In genomic region chr3:54056521-54056920, GRCh38 we compare ENCODE assay signal across 12 cellular contexts.
"Had no signal": no experiment of that assay in that cellular context is flagged by ENCODE, and none has a peak within 500 bp of the region (broad histone marks: within the 10 kb centered on the region; RNA-seq: fewer than 3 reads in every experiment).

No MANE protein-coding gene starts in this region.

- H3K4me3 ChIP-seq: cardiac muscle cell, prostate gland, right lobe of liver, smooth muscle cell, upper lobe of right lung had no signal

- H3K36me3 ChIP-seq: cardiac muscle cell, prostate gland, right lobe of liver, upper lobe of right lung had no signal

- ATAC-seq: right lobe of liver; stimulated activated naive CD8-positive, alpha-beta T cell treated with anti-CD3 and anti-CD28 coated beads, Interleukin-15, amount 100 ng/mL, for 72 hours; upper lobe of right lung had no signal

- H3K9me3 ChIP-seq: prostate gland, right lobe of liver, upper lobe of right lung had no signal

- H3K4me1 ChIP-seq: prostate gland, right lobe of liver had no signal

- H3K27me3 ChIP-seq: cardiac muscle cell, right lobe of liver, upper lobe of right lung had no signal

- H3K27ac ChIP-seq: cardiac muscle cell, prostate gland, right lobe of liver, upper lobe of right lung had no signal

- DNase-seq: activated CD4-positive, alpha-beta T cell treated with anti-CD3 and anti-CD28 coated beads, Interleukin-2, amount 50 U/mL, for 1 hour; activated CD8-positive, alpha-beta memory T cell treated with anti-CD3 and anti-CD28 coated beads for 24 hours; activated naive CD8-positive, alpha-beta T cell treated with anti-CD3 and anti-CD28 coated beads, Interleukin-2, amount 10 ng/mL, durations not matched to agents 7 days and 5 days; hypothalamus; kidney; right lobe of liver; stimulated activated naive CD8-positive, alpha-beta T cell treated with anti-CD3 and anti-CD28 coated beads, Interleukin-15, amount 100 ng/mL, for 72 hours; SW 1271; upper lobe of right lung had no signal
